Comparison of ENCODE assay signal across 10 cellular contexts in the genomic region with DNA sequence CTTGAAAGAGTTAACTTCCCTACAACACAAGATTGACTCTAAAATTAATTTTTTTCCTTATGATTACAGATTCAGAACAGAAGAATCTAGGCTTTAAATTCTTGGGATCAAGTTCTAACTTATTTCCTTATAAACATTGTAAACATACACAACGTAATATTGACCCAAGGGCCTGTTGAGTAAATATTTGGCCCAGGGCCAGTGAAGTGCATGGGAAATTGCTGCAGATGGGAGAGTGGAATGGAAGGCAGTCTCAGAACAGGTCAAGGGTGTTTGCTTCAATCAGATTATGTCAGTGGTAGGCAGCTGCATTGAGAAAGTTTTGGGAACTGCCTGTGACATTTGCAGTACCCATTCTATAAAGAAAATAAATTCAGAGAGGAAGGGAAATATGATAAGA.
DNase-seq lines count a peak whose midpoint lies in the region; ATAC-seq and TF ChIP-seq lines count a peak whose summit lies in the region.
"Had no signal": no experiment of that assay in that cellular context is flagged by ENCODE, and none has a peak within 500 bp of the region (broad histone marks: within the 10 kb centered on the region; RNA-seq: fewer than 3 reads in every experiment).

No MANE protein-coding gene starts in this region.

- H3K9me3 Mint-ChIP-seq in type B pancreatic cell, result no peaks in the 10 kb centered on the region
- H3K9me3 Mint-ChIP-seq: activated CD8-positive, alpha-beta T cell treated with anti-CD3 and anti-CD28 coated beads for 36 hours had no signal

- H3K4me1 Mint-ChIP-seq in type B pancreatic cell (ENCODE audit: unreplicated experiment), result peaks cover 19% of the 10 kb centered on the region

- ATAC-seq in left ventricle myocardium superior (peak; percentile 54), HG02623 (IDR thresholded peaks at IDR 0.05; ENCODE audit: unreplicated experiment) (no peak)
- ATAC-seq: activated CD8-positive, alpha-beta T cell treated with anti-CD3 and anti-CD28 coated beads for 36 hours had no signal

- no peaks in the 10 kb centered on the region for H3K27me3 Mint-ChIP-seq in type B pancreatic cell
- H3K27me3 Mint-ChIP-seq: activated CD8-positive, alpha-beta T cell treated with anti-CD3 and anti-CD28 coated beads for 36 hours had no signal

- peak overlapping the region; percentile 62 for H3K27ac Mint-ChIP-seq in type B pancreatic cell
- H3K27ac Mint-ChIP-seq: activated CD8-positive, alpha-beta T cell treated with anti-CD3 and anti-CD28 coated beads for 36 hours had no signal

- H3K4me3 Mint-ChIP-seq in type B pancreatic cell, result no peak overlapping the region
- H3K4me3 Mint-ChIP-seq: activated CD8-positive, alpha-beta T cell treated with anti-CD3 and anti-CD28 coated beads for 36 hours had no signal

- H3K36me3 Mint-ChIP-seq in type B pancreatic cell, result peaks cover 33% of the 10 kb centered on the region

- no peak for TF ChIP-seq CTCF in type B pancreatic cell (conservative IDR thresholded peaks at IDR 0.05)

- intact Hi-C loops in left ventricle myocardium superior (cut with micrococcal nuclease), result no loop called here

- DNase-seq in NCI-H146 (lab: John Stamatoyannopoulos, UW) (peak; percentile 1), NCI-H146 treated with DMSO at 0.1 percent for 48 hours (lab: John Stamatoyannopoulos, UW; ENCODE audit: unreplicated experiment) (no peak), SHP77 (lab: John Stamatoyannopoulos, UW) (peak; percentile 61 to 63), left ventricle myocardium superior (no peak), type B pancreatic cell (ENCODE audit: extremely low spot score, unreplicated experiment) (no peak), NCI-H82 treated with DMSO at 0.1 percent for 48 hours (lab: John Stamatoyannopoulos, UW; ENCODE audit: unreplicated experiment) (no peak), COLO829 (ENCODE audit: low spot score) (no peak)
- DNase-seq: activated CD8-positive, alpha-beta T cell treated with anti-CD3 and anti-CD28 coated beads for 36 hours; posterior cingulate gyrus had no signal

Comparison
In these comparisons a context has a peak if more than half of its experiments do, and no peak if none do; other contexts are left out.
1. DNase-seq: peak in NCI-H146 (single experiment) and SHP77 (2 of 2); none in NCI-H146 treated with DMSO at 0.1 percent for 48 hours (single experiment), left ventricle myocardium superior (single experiment), type B pancreatic cell (single experiment), NCI-H82 treated with DMSO at 0.1 percent for 48 hours (single experiment) and COLO829 (single experiment).